8 cellular contexts compared by ENCODE assay signal in the genomic region with DNA sequence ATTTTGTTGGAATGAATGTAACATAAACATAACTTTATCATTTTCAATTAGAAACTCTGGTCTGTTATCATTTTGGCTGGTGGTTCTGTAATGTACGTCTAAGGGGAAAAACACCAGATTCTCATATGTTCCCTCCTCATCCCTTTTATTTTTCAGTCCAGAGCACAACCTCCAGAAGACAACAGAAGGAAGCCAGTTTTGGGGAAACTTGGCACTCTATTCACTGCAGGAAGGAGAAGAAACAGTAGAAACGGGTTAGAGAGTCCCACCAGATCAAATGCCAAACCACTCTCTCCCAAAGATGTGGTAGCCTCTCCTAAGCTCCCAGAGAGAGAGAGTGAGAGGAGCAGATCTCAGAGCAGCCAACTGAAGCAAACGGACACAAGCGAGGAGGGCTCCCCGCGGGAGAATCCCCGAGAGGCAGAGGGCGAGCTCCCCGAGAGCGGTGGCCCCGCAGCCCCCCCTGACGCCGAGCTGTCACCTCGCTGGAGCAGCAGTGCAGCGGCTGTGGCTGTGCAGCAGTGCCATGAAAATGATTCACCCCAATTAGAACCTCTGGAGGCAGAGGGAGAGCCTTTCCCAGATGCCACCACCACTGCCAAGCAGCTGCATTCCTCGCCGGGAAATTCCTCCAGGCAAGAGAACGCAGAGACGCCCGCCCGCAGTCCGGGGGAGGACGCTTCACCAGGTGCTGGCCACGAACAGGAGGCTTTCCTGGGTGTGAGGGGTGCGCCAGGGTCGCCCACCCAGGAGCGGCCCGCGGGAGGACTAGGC.
DNase-seq lines count a peak whose midpoint lies in the region; ATAC-seq, FAIRE-seq and TF ChIP-seq lines count a peak whose summit lies in the region.

No MANE protein-coding gene starts in this region.

- peaks cover 80 to 90% (median 86%) of the 10 kb centered on the region in 11 experiments for H3K27me3 ChIP-seq in BLaER1 treated with 17β-estradiol and CSF1 and Interleukin-3, amounts not matched to agents 10 nM and 100 nM
- H3K27me3 ChIP-seq in SJSA1 (replicated peaks) (no peaks in the 10 kb centered on the region), bronchial epithelial cell (ENCODE audit: control insufficient read depth, insufficient read depth, low read length) (no peaks in the 10 kb centered on the region)

- H3K27ac ChIP-seq in BLaER1 treated with 17β-estradiol and CSF1 and Interleukin-3, amounts not matched to agents 10 nM and 100 nM = peak overlapping the region in 3 of 11 experiments; percentile 49 to 59 (median 55); a peak in 1 of 22 replicates
- H3K27ac ChIP-seq in SJSA1 = peak overlapping the region; percentile 92

- peak overlapping the region; percentile 88 for H3K4me3 Mint-ChIP-seq in stimulated activated memory B cell treated with anti-CD40 and anti-IgM and Interleukin-4, amounts not matched to agents 10 μg/mL and 1 μg/mL and 100 μg/mL, for 72 hours

- H3K36me3 ChIP-seq in BLaER1 treated with 17β-estradiol and CSF1 and Interleukin-3, amounts not matched to agents 10 nM and 100 nM = no peaks in the 10 kb centered on the region
- peaks cover 6% of the 10 kb centered on the region for H3K36me3 ChIP-seq in SJSA1
- H3K36me3 ChIP-seq in bronchial epithelial cell (ENCODE audit: control insufficient read depth, insufficient read depth, low read length) = peaks cover 15% of the 10 kb centered on the region

- H3K4me2 ChIP-seq in BLaER1 treated with 17β-estradiol and CSF1 and Interleukin-3, amounts not matched to agents 10 nM and 100 nM = peak overlapping the region; percentile 86 to 98 (median 93)

- H3K4me1 ChIP-seq in BLaER1 treated with 17β-estradiol and CSF1 and Interleukin-3, amounts not matched to agents 10 nM and 100 nM = peaks cover 36 to 56% (median 41%) of the 10 kb centered on the region in 10 experiments
- peaks cover 34% of the 10 kb centered on the region for H3K4me1 ChIP-seq in SJSA1 (replicated peaks)

- H3K9me3 Mint-ChIP-seq in stimulated activated memory B cell treated with anti-CD40 and anti-IgM and Interleukin-4, amounts not matched to agents 10 μg/mL and 1 μg/mL and 100 μg/mL, for 72 hours = no peaks in the 10 kb centered on the region

- no peaks in the 10 kb centered on the region for H3K36me3 Mint-ChIP-seq in stimulated activated memory B cell treated with anti-CD40 and anti-IgM and Interleukin-4, amounts not matched to agents 10 μg/mL and 1 μg/mL and 100 μg/mL, for 72 hours

- ATAC-seq in GM21786 (IDR thresholded peaks at IDR 0.05; ENCODE audit: unreplicated experiment) (peak; percentile 2), GM19467 (IDR thresholded peaks at IDR 0.05; ENCODE audit: unreplicated experiment) (no peak)
- peak; percentile 34 for ATAC-seq in stimulated activated memory B cell treated with anti-CD40 and anti-IgM and Interleukin-4, amounts not matched to agents 10 μg/mL and 1 μg/mL and 100 μg/mL, for 72 hours

- peaks cover 0 to 14% (median 8%) of the 10 kb centered on the region in 11 experiments; a peak in 12 of 22 replicates for H3K9me3 ChIP-seq in BLaER1 treated with 17β-estradiol and CSF1 and Interleukin-3, amounts not matched to agents 10 nM and 100 nM (replicated peaks in 1 of 11)
- H3K9me3 ChIP-seq in SJSA1 (replicated peaks) = no peaks in the 10 kb centered on the region

- H3K27ac Mint-ChIP-seq in stimulated activated memory B cell treated with anti-CD40 and anti-IgM and Interleukin-4, amounts not matched to agents 10 μg/mL and 1 μg/mL and 100 μg/mL, for 72 hours = peak overlapping the region; percentile 91

- peaks cover 46% of the 10 kb centered on the region for H3K4me1 Mint-ChIP-seq in stimulated activated memory B cell treated with anti-CD40 and anti-IgM and Interleukin-4, amounts not matched to agents 10 μg/mL and 1 μg/mL and 100 μg/mL, for 72 hours

- DNase-seq in SJSA1 (ENCODE audit: low read depth in 1 of 2, low spot score in 2 of 2) (peak; percentile 65 to 72), bronchial epithelial cell (ENCODE audit: low read depth) (peak; percentile 59), kidney glomerular epithelial cell (lab: John Stamatoyannopoulos, UW) (peak; percentile 57), NCI-H1694 (lab: John Stamatoyannopoulos, UW) (no peak)

- peak overlapping the region in 9 of 11 experiments; percentile 56 to 78 (median 71); a peak in 13 of 22 replicates for H3K9ac ChIP-seq in BLaER1 treated with 17β-estradiol and CSF1 and Interleukin-3, amounts not matched to agents 10 nM and 100 nM

- no peak for FAIRE-seq in bronchial epithelial cell (lab: Jason Lieb, UNC)

- peak overlapping the region; percentile 64 to 76 (median 68) for H3K4me3 ChIP-seq in BLaER1 treated with 17β-estradiol and CSF1 and Interleukin-3, amounts not matched to agents 10 nM and 100 nM
- peak overlapping the region; percentile 90 for H3K4me3 ChIP-seq in SJSA1
- peak overlapping the region; percentile 50 for H3K4me3 ChIP-seq in bronchial epithelial cell (ENCODE audit: low read depth, low read length)

- no peaks in the 10 kb centered on the region for H3K27me3 Mint-ChIP-seq in stimulated activated memory B cell treated with anti-CD40 and anti-IgM and Interleukin-4, amounts not matched to agents 10 μg/mL and 1 μg/mL and 100 μg/mL, for 72 hours

- no peak for TF ChIP-seq CTCF in bronchial epithelial cell (IDR thresholded peaks at IDR 0.05; ENCODE audit: insufficient read depth, low read length, severe bottlenecking)

- H4K20me1 ChIP-seq in BLaER1 treated with 17β-estradiol and CSF1 and Interleukin-3, amounts not matched to agents 10 nM and 100 nM = peaks cover 0 to 42% (median 19%) of the 10 kb centered on the region in 11 experiments; a peak in 16 of 22 replicates
